Comparison of ENCODE assay signal across 11 cellular contexts in the genomic region with DNA sequence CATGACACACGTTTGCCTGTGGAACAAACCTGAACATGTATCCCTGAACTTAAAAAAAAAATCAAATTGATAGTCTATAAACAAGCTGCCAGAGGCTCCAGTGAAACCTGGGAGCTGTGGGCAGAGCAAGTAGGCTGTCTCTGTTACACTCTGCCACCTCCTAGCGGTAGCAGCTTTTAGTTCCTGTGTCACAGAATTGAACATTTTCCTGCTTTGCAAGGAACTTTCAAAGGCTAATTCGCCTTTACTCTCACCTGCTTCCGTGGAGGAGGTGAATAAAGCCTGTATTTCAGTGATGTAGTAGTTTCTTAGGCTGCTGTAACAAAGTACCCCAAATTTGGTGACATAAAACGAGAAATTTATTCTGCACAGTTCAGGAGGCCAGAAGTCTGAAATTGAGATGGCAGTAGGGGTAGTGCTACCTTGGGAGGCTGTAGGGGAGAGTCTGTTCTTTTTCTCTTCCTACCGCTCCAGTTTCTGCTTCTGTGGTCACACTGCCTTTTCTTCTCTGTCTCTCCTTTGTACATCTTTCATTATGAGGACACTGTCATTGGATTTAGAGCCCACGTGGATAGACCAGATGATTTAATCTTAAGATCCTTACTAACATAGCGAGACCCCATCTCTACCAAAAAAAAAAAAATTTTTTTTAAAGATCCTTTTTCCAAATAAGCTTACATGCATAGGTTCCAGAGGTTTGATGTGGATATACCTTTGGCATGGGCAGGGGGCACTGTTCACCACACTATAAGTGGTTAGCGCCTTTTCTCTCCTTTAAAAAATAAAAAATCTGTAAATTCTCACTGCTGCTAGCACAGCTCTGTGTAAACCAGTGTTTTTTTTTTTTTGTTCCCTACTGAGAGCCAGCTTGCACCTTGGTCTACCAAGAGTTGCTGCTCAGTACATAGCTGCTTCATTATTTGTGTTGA. TPM values are rescaled to one million over a fixed set of nuclear protein-coding genes. Genes with fewer than 3 reads are reported as not detected.
DNase-seq lines count a peak whose midpoint lies in the region; ATAC-seq and TF ChIP-seq lines count a peak whose summit lies in the region.
"Had no signal": no experiment of that assay in that cellular context is flagged by ENCODE, and none has a peak within 500 bp of the region (broad histone marks: within the 10 kb centered on the region; RNA-seq: fewer than 3 reads in every experiment).

No MANE protein-coding gene starts in this region.

- no peak overlapping the region for H3K4me3 ChIP-seq in NB4 (ENCODE audit: low read depth, low read length)
- no peak overlapping the region for H3K4me3 ChIP-seq in retinal pigment epithelial cell (ENCODE audit: low read length)
- H3K4me3 ChIP-seq: BLaER1 treated with 17β-estradiol and CSF1 and Interleukin-3, amounts not matched to agents 10 nM and 100 nM had no signal

- ATAC-seq in GM21737 (IDR thresholded peaks at IDR 0.05; ENCODE audit: unreplicated experiment) (no peak), HG03045 (IDR thresholded peaks at IDR 0.05; ENCODE audit: unreplicated experiment) (no peak)

- DNase-seq in NCI-H82 (lab: John Stamatoyannopoulos, UW): peak; percentile 58
- no peak for DNase-seq in NCI-H82 treated with DMSO at 0.1 percent for 48 hours (lab: John Stamatoyannopoulos, UW; ENCODE audit: unreplicated experiment)
- DNase-seq in NB4 (ENCODE audit: low read depth): peak; percentile 51
- peak; percentile 6 for DNase-seq in dermis blood vessel endothelial cell
- no peak for DNase-seq in retinal pigment epithelial cell (ENCODE audit: low read depth)
- DNase-seq in UCSD-AML1 (lab: John Stamatoyannopoulos, UW; ENCODE audit: unreplicated experiment): no peak
- DNase-seq: GOT3; stimulated activated CD4-positive, alpha-beta T cell treated with anti-CD3 and anti-CD28 coated beads, Interleukin-4, amount 100 ng/mL, for 24 hours had no signal

- TF ChIP-seq POLR2A in NB4 (IDR thresholded peaks at IDR 0.05; ENCODE audit: extremely low read depth, insufficient read length): no peak

- TF ChIP-seq CTCF in NB4 (IDR thresholded peaks at IDR 0.05; ENCODE audit: low read depth, low read length) (peak; percentile 35), retinal pigment epithelial cell (conservative IDR thresholded peaks at IDR 0.05; ENCODE audit: low read depth, low read length) (peak; percentile 57)

RNA-seq across cellular contexts. Expression of a gene that starts 25.3 kb away (rescaled TPM):
- total RNA-seq in dermis blood vessel endothelial cell: 50.7 and 70.8 TPM in 2 replicates

Comparison
In these comparisons a context has a peak if more than half of its experiments do, and no peak if none do; other contexts are left out.
1. DNase-seq: peak in NCI-H82 (single experiment), NB4 (single experiment) and dermis blood vessel endothelial cell (single experiment); none in NCI-H82 treated with DMSO at 0.1 percent for 48 hours (single experiment), retinal pigment epithelial cell (single experiment) and UCSD-AML1 (single experiment).